Comparison of ENCODE assay signal across 8 cellular contexts in genomic region chrX:53433651-53434639, GRCh38. TPM values are rescaled to one million over a fixed set of nuclear protein-coding genes. Genes with fewer than 3 reads are reported as not detected.
DNase-seq lines count a peak whose midpoint lies in the region; ATAC-seq and TF ChIP-seq lines count a peak whose summit lies in the region.

Gene HSD17B10 (minus strand): TSS chrX:53434370. CDS start chrX:53434345, 25 bp downstream.

- H3K4me3 Mint-ChIP-seq in activated naive CD8-positive, alpha-beta T cell: peak within 1 kb of the TSS; percentile 99
- peak within 1 kb of the TSS; percentile 94 for H3K4me3 Mint-ChIP-seq in osteocyte (ENCODE audit: unreplicated experiment)

- H3K4me1 ChIP-seq in thymus (ENCODE audit: control insufficient read depth, insufficient read depth, low read length): no peaks in the 10 kb centered on the region

- no peaks in the 10 kb centered on the region for H3K27me3 ChIP-seq in thymus (ENCODE audit: control insufficient read depth, insufficient read depth)

- DNase-seq in NCI-H1048 (lab: John Stamatoyannopoulos, UW): peak; percentile 70
- peak; percentile 84 for DNase-seq in SKM-1 treated with dmso at 0.1 percent for 144 hours (lab: John Stamatoyannopoulos, UW; ENCODE audit: unreplicated experiment)
- peak; percentile 81 for DNase-seq in glomerular visceral epithelial cell (ENCODE audit: extremely low spot score)
- DNase-seq in osteocyte (ENCODE audit: extremely low spot score, unreplicated experiment): peak; percentile 94

- no peaks in the 10 kb centered on the region for H3K9me3 ChIP-seq in thymus (ENCODE audit: control insufficient read depth)

- H3K36me3 ChIP-seq in thymus (ENCODE audit: control insufficient read depth, insufficient read depth): peaks cover 6% of the 10 kb centered on the region

- H3K4me1 Mint-ChIP-seq in activated naive CD8-positive, alpha-beta T cell (ENCODE audit: low read depth): peaks cover 18% of the 10 kb centered on the region
- peaks cover 8% of the 10 kb centered on the region for H3K4me1 Mint-ChIP-seq in osteocyte (ENCODE audit: unreplicated experiment)

- no peak for TF ChIP-seq CTCF in osteocyte (IDR thresholded peaks at IDR 0.05)

- ATAC-seq in HG02571 (IDR thresholded peaks at IDR 0.05; ENCODE audit: unreplicated experiment): peak; percentile 89

- peak within 1 kb of the TSS; percentile 8 for H3K27ac ChIP-seq in thymus (ENCODE audit: low read depth)

- 14% methylated on average over 61 of the region's 61 CpGs for WGBS in thymus

- H3K36me3 Mint-ChIP-seq in activated naive CD8-positive, alpha-beta T cell: peaks cover 2% of the 10 kb centered on the region
- peaks cover 8% of the 10 kb centered on the region for H3K36me3 Mint-ChIP-seq in osteocyte (ENCODE audit: unreplicated experiment)

- H3K27me3 Mint-ChIP-seq in activated naive CD8-positive, alpha-beta T cell: no peaks in the 10 kb centered on the region
- H3K27me3 Mint-ChIP-seq in osteocyte (ENCODE audit: unreplicated experiment): peaks cover 4% of the 10 kb centered on the region

- H3K4me3 ChIP-seq in GM08714 (ENCODE audit: low read length): peak within 1 kb of the TSS; percentile 82
- peak within 1 kb of the TSS; percentile 60 for H3K4me3 ChIP-seq in thymus (ENCODE audit: low read length)

- H3K27ac Mint-ChIP-seq in activated naive CD8-positive, alpha-beta T cell: peak within 1 kb of the TSS; percentile 96
- H3K27ac Mint-ChIP-seq in osteocyte (ENCODE audit: unreplicated experiment): peak within 1 kb of the TSS; percentile 79

- no peaks in the 10 kb centered on the region for H3K9me3 Mint-ChIP-seq in activated naive CD8-positive, alpha-beta T cell (ENCODE audit: low read depth)
- peaks cover 15% of the 10 kb centered on the region for H3K9me3 Mint-ChIP-seq in osteocyte (ENCODE audit: unreplicated experiment)

RNA-seq across cellular contexts. Expression of gene HSD17B10, which starts in this region (rescaled TPM):
- total RNA-seq in osteocyte: 85.9 and 87.1 TPM in 2 replicates
- polyA plus RNA-seq in thymus: 51.7 TPM

Comparison
In these comparisons a context has a peak if more than half of its experiments do, and no peak if none do; other contexts are left out.
1. Peak in every context shown above with its lines: DNase-seq, ATAC-seq, H3K4me3 ChIP-seq and H3K27ac ChIP-seq.